Comparison of ENCODE assay signal across 1 cellular context in the genomic region with DNA sequence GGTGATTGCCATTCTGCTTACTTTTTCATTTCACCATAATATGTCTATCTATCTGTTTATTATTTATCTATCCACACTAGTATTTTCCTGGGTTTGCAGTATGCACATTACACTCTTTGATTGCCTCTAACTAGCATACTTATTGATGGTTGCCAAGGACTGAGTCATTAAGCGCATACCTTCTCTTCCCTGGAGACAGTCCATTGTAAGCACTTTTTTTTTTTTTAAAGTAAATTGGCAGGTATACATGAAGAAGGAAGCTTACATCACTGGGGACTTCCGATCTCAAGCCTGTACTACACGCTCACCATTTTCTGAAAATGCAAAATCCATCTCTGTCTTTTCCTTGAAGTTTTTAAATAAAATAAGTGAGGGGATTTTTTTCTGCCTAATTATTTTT.
TF ChIP-seq lines count a peak whose summit lies in the region.

No MANE protein-coding gene starts in this region.

TF ChIP-seq in HepG2, 621 proteins besides CTCF, POLR2A, EP300 and RAD21 (continued from another document):
- TF ChIP-seq, protein P1, sequence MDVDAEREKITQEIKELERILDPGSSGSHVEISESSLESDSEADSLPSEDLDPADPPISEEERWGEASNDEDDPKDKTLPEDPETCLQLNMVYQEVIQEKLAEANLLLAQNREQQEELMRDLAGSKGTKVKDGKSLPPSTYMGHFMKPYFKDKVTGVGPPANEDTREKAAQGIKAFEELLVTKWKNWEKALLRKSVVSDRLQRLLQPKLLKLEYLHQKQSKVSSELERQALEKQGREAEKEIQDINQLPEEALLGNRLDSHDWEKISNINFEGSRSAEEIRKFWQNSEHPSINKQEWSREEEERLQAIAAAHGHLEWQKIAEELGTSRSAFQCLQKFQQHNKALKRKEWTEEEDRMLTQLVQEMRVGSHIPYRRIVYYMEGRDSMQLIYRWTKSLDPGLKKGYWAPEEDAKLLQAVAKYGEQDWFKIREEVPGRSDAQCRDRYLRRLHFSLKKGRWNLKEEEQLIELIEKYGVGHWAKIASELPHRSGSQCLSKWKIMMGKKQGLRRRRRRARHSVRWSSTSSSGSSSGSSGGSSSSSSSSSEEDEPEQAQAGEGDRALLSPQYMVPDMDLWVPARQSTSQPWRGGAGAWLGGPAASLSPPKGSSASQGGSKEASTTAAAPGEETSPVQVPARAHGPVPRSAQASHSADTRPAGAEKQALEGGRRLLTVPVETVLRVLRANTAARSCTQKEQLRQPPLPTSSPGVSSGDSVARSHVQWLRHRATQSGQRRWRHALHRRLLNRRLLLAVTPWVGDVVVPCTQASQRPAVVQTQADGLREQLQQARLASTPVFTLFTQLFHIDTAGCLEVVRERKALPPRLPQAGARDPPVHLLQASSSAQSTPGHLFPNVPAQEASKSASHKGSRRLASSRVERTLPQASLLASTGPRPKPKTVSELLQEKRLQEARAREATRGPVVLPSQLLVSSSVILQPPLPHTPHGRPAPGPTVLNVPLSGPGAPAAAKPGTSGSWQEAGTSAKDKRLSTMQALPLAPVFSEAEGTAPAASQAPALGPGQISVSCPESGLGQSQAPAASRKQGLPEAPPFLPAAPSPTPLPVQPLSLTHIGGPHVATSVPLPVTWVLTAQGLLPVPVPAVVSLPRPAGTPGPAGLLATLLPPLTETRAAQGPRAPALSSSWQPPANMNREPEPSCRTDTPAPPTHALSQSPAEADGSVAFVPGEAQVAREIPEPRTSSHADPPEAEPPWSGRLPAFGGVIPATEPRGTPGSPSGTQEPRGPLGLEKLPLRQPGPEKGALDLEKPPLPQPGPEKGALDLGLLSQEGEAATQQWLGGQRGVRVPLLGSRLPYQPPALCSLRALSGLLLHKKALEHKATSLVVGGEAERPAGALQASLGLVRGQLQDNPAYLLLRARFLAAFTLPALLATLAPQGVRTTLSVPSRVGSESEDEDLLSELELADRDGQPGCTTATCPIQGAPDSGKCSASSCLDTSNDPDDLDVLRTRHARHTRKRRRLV (CRISPR knock-in tag; IDR thresholded peaks at IDR 0.05), result no peak
- TF ChIP-seq GATA4 (IDR thresholded peaks at IDR 0.05; ENCODE audit: borderline replicate concordance, low read depth), result no peak
